17 cellular contexts compared by ENCODE assay signal in genomic region chr10:13503745-13504463, GRCh38. TPM values are rescaled to one million over a fixed set of nuclear protein-coding genes. Genes with fewer than 3 reads are reported as not detected.
DNase-seq lines count a peak whose midpoint lies in the region; TF ChIP-seq lines count a peak whose summit lies in the region.
"Had no signal": no experiment of that assay in that cellular context is flagged by ENCODE, and none has a peak within 500 bp of the region (broad histone marks: within the 10 kb centered on the region; RNA-seq: fewer than 3 reads in every experiment).

No MANE protein-coding gene starts in this region.

- peaks cover 16% of the 10 kb centered on the region; the same call in 1 of the 2 replicates for H3K79me2 ChIP-seq in SK-N-SH (ENCODE audit: insufficient read depth)

- H3K27me3 ChIP-seq in breast epithelium (no peaks in the 10 kb centered on the region), SK-N-SH (ENCODE audit: insufficient read depth) (no peaks in the 10 kb centered on the region)
- H3K27me3 ChIP-seq: body of pancreas had no signal

- H2AFZ ChIP-seq in SK-N-SH (ENCODE audit: low read depth), result no peak overlapping the region

- BruUV-seq in MCF 10A (replicated peaks; lab: Mats Ljungman, UMichigan), result no TSS peak

- no peaks in the 10 kb centered on the region for H3K9me3 Mint-ChIP-seq in MCF 10A (ENCODE audit: unreplicated experiment)
- H3K9me3 Mint-ChIP-seq: activated T-cell treated with anti-CD3 and anti-CD28 coated beads, Interleukin-2, amount 50 U/mL, for 24 hours had no signal

- H3K4me2 ChIP-seq in SK-N-SH, result no peak overlapping the region

- H4K20me1 ChIP-seq in SK-N-SH (ENCODE audit: insufficient read depth), result no peaks in the 10 kb centered on the region

- TF ChIP-seq EP300 in SK-N-SH (IDR thresholded peaks at IDR 0.05; ENCODE audit: borderline replicate concordance in 1 of 2, low read depth in 1 of 2, low read length in 1 of 2), result no peak

- H3F3A ChIP-seq in SK-N-SH (replicated peaks; ENCODE audit: insufficient read depth), result no peaks in the 10 kb centered on the region

- H3K27ac ChIP-seq in breast epithelium, result no peak overlapping the region
- no peak overlapping the region for H3K27ac ChIP-seq in SK-N-SH (ENCODE audit: low read depth in 2 of 2, low read length in 1 of 2)
- H3K27ac ChIP-seq: body of pancreas, lower lobe of right lung, VCaP had no signal

- TF ChIP-seq POLR2A in breast epithelium (IDR thresholded peaks at IDR 0.05), result no peak

- peak; percentile 26 for DNase-seq in MCF 10A (ENCODE audit: unreplicated experiment)
- DNase-seq in breast epithelium (ENCODE audit: low spot score in 2 of 2), result no peak
- DNase-seq in SK-N-SH, result no peak
- DNase-seq in fibroblast of villous mesenchyme (ENCODE audit: low read depth), result peak; percentile 15
- DNase-seq in NCI-H345 treated with DMSO at 0.1 percent for 48 hours (lab: John Stamatoyannopoulos, UW; ENCODE audit: unreplicated experiment), result no peak
- no peak for DNase-seq in stimulated activated CD4-positive, alpha-beta T cell treated with anti-CD3 and anti-CD28 coated beads, Interleukin-1b, Interleukin-23, amount 100 ng/mL, for 48 hours
- DNase-seq in NCI-H146 (lab: John Stamatoyannopoulos, UW), result no peak
- DNase-seq in GM13976 (ENCODE audit: low spot score), result no peak
- DNase-seq: activated T-cell treated with anti-CD3 and anti-CD28 coated beads, Interleukin-2, amount 50 U/mL, for 24 hours; AML-193; body of pancreas; lower lobe of right lung; NCI-H1105 treated with DMSO at 0.1 percent for 48 hours; NCI-H526 treated with DMSO at 0.1 percent for 48 hours; nucleus accumbens had no signal

- no peaks in the 10 kb centered on the region for H3K9me3 ChIP-seq in breast epithelium
- no peaks in the 10 kb centered on the region for H3K9me3 ChIP-seq in SK-N-SH
- H3K9me3 ChIP-seq: body of pancreas, HAP-1, lower lobe of right lung had no signal

- no peak overlapping the region for H3K4me3 Mint-ChIP-seq in MCF 10A (ENCODE audit: unreplicated experiment)
- H3K4me3 Mint-ChIP-seq: activated T-cell treated with anti-CD3 and anti-CD28 coated beads, Interleukin-2, amount 50 U/mL, for 24 hours had no signal

- no peaks in the 10 kb centered on the region for H3K36me3 ChIP-seq in breast epithelium
- H3K36me3 ChIP-seq in SK-N-SH (replicated peaks in 1 of 2; ENCODE audit: control insufficient read depth in 1 of 2, insufficient read depth in 2 of 2, low read length in 1 of 2), result peaks cover under 1 to 1% of the 10 kb centered on the region in 2 experiments
- H3K36me3 ChIP-seq: HAP-1 had no signal

- CTCF ChIA-PET in MCF 10A (lab: Yijun Ruan, JAX) (interaction anchor here (0.5 to 0.9 kb wide), 2 partner anchors 63 to 732 kb away, joined by 3 read pairs; no protein-coding TSS in a partner anchor), SK-N-SH (lab: Yijun Ruan, JAX) (interaction anchor here (0.9 kb wide), 1 partner anchor 149 kb away, joined by 3 read pairs; no protein-coding TSS in a partner anchor)

- H3K4me1 Mint-ChIP-seq in MCF 10A (ENCODE audit: insufficient read depth, unreplicated experiment), result peaks cover 6% of the 10 kb centered on the region

- POLR2A ChIA-PET in MCF 10A (lab: Yijun Ruan, JAX) (no interaction called here), SK-N-SH (lab: Yijun Ruan, JAX) (no interaction called here)

- no peak overlapping the region for H3K4me3 ChIP-seq in breast epithelium
- no peak overlapping the region for H3K4me3 ChIP-seq in SK-N-SH (ENCODE audit: low read depth in 2 of 2, low read length in 1 of 2)
- H3K4me3 ChIP-seq in fibroblast of villous mesenchyme (ENCODE audit: low read depth, low read length), result no peak overlapping the region
- H3K4me3 ChIP-seq: body of pancreas, HAP-1, lower lobe of right lung had no signal

- TF ChIP-seq CTCF in MCF 10A (IDR thresholded peaks at IDR 0.05; ENCODE audit: unreplicated experiment) (no peak), breast epithelium (IDR thresholded peaks at IDR 0.05) (no peak), SK-N-SH (IDR thresholded peaks at IDR 0.05) (no peak), fibroblast of villous mesenchyme (IDR thresholded peaks at IDR 0.05; ENCODE audit: insufficient read depth, low read depth, low read length) (no peak), GM13976 (IDR thresholded peaks at IDR 0.05; ENCODE audit: borderline replicate concordance, control extremely low read depth, extremely low read depth, insufficient read depth, missing control alignments) (no peak)

- H3K27me3 Mint-ChIP-seq in MCF 10A (ENCODE audit: insufficient read depth, unreplicated experiment), result no peaks in the 10 kb centered on the region

- no peaks in the 10 kb centered on the region for H3K4me1 ChIP-seq in breast epithelium
- peaks cover 5 to 26% of the 10 kb centered on the region in 2 experiments; a peak in 2 of 4 replicates for H3K4me1 ChIP-seq in SK-N-SH (ENCODE audit: control insufficient read depth in 1 of 2, insufficient read depth in 2 of 2, low read depth in 1 of 2, low read length in 1 of 2)
- H3K4me1 ChIP-seq: body of pancreas, HAP-1, lower lobe of right lung had no signal

- no peaks in the 10 kb centered on the region for H3K9me2 ChIP-seq in SK-N-SH

- no peak overlapping the region for H3K9ac ChIP-seq in SK-N-SH

- in situ Hi-C loops in GM13976 (cut with MboI; ENCODE audit: low sequenced_read_pairs, unreplicated experiment), result no loop called here

- 79% methylated on average over 11 of the region's 11 CpGs for WGBS in SK-N-SH (ENCODE audit: low lambda C conversion rate)

- intact Hi-C loops in MCF 10A (cut with micrococcal nuclease), result no loop called here
- intact Hi-C loops in breast epithelium (cut with DNase I; ENCODE audit: low total_unique reads), result no loop called here

- H3K36me3 Mint-ChIP-seq in MCF 10A (ENCODE audit: insufficient read depth, unreplicated experiment), result peaks cover 6% of the 10 kb centered on the region

- H3K27ac Mint-ChIP-seq in MCF 10A (ENCODE audit: low read depth, unreplicated experiment), result no peak overlapping the region
- H3K27ac Mint-ChIP-seq: activated T-cell treated with anti-CD3 and anti-CD28 coated beads, Interleukin-2, amount 50 U/mL, for 24 hours had no signal

- no peak for TF ChIP-seq RAD21 in SK-N-SH (IDR thresholded peaks at IDR 0.05; ENCODE audit: low read length)

TF ChIP-seq in SK-N-SH, 30 proteins besides CTCF, POLR2A, EP300 and RAD21 (continues in another document):
- TF ChIP-seq USF1 (IDR thresholded peaks at IDR 0.05; ENCODE audit: borderline replicate concordance, low read depth), result no peak
- TF ChIP-seq PBX3 (IDR thresholded peaks at IDR 0.05), result peak; percentile 80
- TF ChIP-seq FOXM1 (IDR thresholded peaks at IDR 0.05; ENCODE audit: low read depth), result no peak
- TF ChIP-seq REST (IDR thresholded peaks at IDR 0.05; ENCODE audit: low read depth, low read length), result no peak

RNA-seq across cellular contexts. Expression of gene BEND7, which starts 24.9 kb away (rescaled TPM):
- total RNA-seq in MCF 10A (2022) (12.4 and 17.2 TPM in 2 replicates), breast epithelium (10 to 100 TPM in 2 of 3 donors, 1 to 10 TPM in 1; 9.9 to 19.3 (median 17.7) TPM), fibroblast of villous mesenchyme (under 0.01 and 0.64 TPM in 2 replicates)
- 9.2 and 9.9 TPM in 2 replicates for polyA plus RNA-seq in SK-N-SH (2012; rRNA removed)
- polyA plus RNA-seq in SK-N-SH (2012; cell fraction: cytosol; rRNA removed), result 12.7 and 12.9 TPM in 2 replicates
- polyA plus RNA-seq in SK-N-SH (2012; cell fraction: nucleus; rRNA removed), result 18.6 and 21.9 TPM in 2 replicates

Comparison
In these comparisons a context has a peak if more than half of its experiments do, and no peak if none do; other contexts are left out.
1. DNase-seq: peak in MCF 10A (single experiment) and fibroblast of villous mesenchyme (single experiment); none in breast epithelium (0 of 2), SK-N-SH (single experiment), NCI-H345 treated with DMSO at 0.1 percent for 48 hours (single experiment), stimulated activated CD4-positive, alpha-beta T cell treated with anti-CD3 and anti-CD28 coated beads, Interleukin-1b, Interleukin-23, amount 100 ng/mL, for 48 hours (single experiment), NCI-H146 (single experiment) and GM13976 (single experiment).